11 cellular contexts compared by ENCODE assay signal in the genomic region with DNA sequence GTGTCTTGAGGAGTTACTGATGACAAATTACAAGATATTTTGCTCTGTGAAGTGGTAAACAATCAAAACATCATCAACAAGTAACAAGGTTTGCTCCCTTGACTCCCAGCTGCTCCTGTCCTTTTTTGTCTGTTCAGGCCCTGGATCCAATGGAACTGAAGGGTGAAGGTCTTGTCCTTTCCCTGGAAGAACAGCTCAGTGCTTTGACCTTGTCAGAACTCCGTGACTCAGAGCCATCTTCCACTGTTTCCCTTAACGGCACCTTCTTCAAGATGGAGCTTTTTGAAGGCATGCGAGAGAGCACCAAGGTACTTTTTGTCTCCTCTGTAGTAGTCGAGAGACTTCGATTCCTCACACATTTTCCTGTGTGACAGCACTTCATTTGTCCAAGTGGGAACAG. TPM values are rescaled to one million over a fixed set of nuclear protein-coding genes. Genes with fewer than 3 reads are reported as not detected.
DNase-seq lines count a peak whose midpoint lies in the region; TF ChIP-seq lines count a peak whose summit lies in the region.
"Had no signal": no experiment of that assay in that cellular context is flagged by ENCODE, and none has a peak within 500 bp of the region (broad histone marks: within the 10 kb centered on the region; RNA-seq: fewer than 3 reads in every experiment).

No MANE protein-coding gene starts in this region.

- H3K4me3 Mint-ChIP-seq in activated naive CD8-positive, alpha-beta T cell = no peak overlapping the region
- H3K4me3 Mint-ChIP-seq in activated naive CD8-positive, alpha-beta T cell treated with anti-CD3 and anti-CD28 coated beads for 36 hours = no peak overlapping the region
- peak overlapping the region; percentile 13 for H3K4me3 Mint-ChIP-seq in chondrocyte (ENCODE audit: unreplicated experiment)
- H3K4me3 Mint-ChIP-seq: activated naive CD8-positive, alpha-beta T cell treated with anti-CD3 and anti-CD28 coated beads, Interleukin-2, amount 50 U/mL, for 24 hours had no signal

- DNase-seq in activated naive CD8-positive, alpha-beta T cell treated with anti-CD3 and anti-CD28 coated beads for 36 hours = no peak
- no peak for DNase-seq in chondrocyte (ENCODE audit: low spot score)
- DNase-seq in uterus = no peak
- DNase-seq in NCI-H1092 (lab: John Stamatoyannopoulos, UW) = no peak
- no peak for DNase-seq in NCI-H446 (lab: John Stamatoyannopoulos, UW)
- no peak for DNase-seq in AG08395 (ENCODE audit: low spot score)
- DNase-seq: activated naive CD8-positive, alpha-beta T cell treated with anti-CD3 and anti-CD28 coated beads, Interleukin-2, amount 50 U/mL, for 24 hours; AML-193; SHP77 had no signal

- peak overlapping the region; percentile 54 for H3K27ac Mint-ChIP-seq in activated naive CD8-positive, alpha-beta T cell
- H3K27ac Mint-ChIP-seq in activated naive CD8-positive, alpha-beta T cell treated with anti-CD3 and anti-CD28 coated beads for 36 hours = no peak overlapping the region
- H3K27ac Mint-ChIP-seq in chondrocyte (ENCODE audit: unreplicated experiment) = peak overlapping the region; percentile 96

- no peaks in the 10 kb centered on the region for H3K27me3 Mint-ChIP-seq in activated naive CD8-positive, alpha-beta T cell
- no peaks in the 10 kb centered on the region for H3K27me3 Mint-ChIP-seq in activated naive CD8-positive, alpha-beta T cell treated with anti-CD3 and anti-CD28 coated beads for 36 hours
- no peaks in the 10 kb centered on the region for H3K27me3 Mint-ChIP-seq in chondrocyte (ENCODE audit: low read depth)
- H3K27me3 Mint-ChIP-seq: activated naive CD8-positive, alpha-beta T cell treated with anti-CD3 and anti-CD28 coated beads, Interleukin-2, amount 50 U/mL, for 24 hours had no signal

- peaks cover 60% of the 10 kb centered on the region for H3K36me3 ChIP-seq in mesodermal cell (ENCODE audit: control insufficient read depth, insufficient read depth, low read length)
- no peaks in the 10 kb centered on the region for H3K36me3 ChIP-seq in uterus

- WGBS in mesodermal cell (ENCODE audit: insufficient coverage in 2 of 2), 2 experiments = 88 to 93% methylated on average over 5 of the region's 5 CpGs

- H3K4me3 ChIP-seq in mesodermal cell (ENCODE audit: extremely low read depth, insufficient read depth, low read length, poor library complexity, severe bottlenecking) = no peak overlapping the region
- no peak overlapping the region for H3K4me3 ChIP-seq in uterus

- no peak for TF ChIP-seq CTCF in chondrocyte (IDR thresholded peaks at IDR 0.05)
- no peak for TF ChIP-seq CTCF in uterus (IDR thresholded peaks at IDR 0.05)

- no peaks in the 10 kb centered on the region for H3K27me3 ChIP-seq in uterus

- H3K9me3 ChIP-seq in mesodermal cell (ENCODE audit: control insufficient read depth, low read length) = no peaks in the 10 kb centered on the region
- no peaks in the 10 kb centered on the region for H3K9me3 ChIP-seq in uterus

- no peak for TF ChIP-seq POLR2A in uterus (IDR thresholded peaks at IDR 0.05)

- H3K36me3 Mint-ChIP-seq in activated naive CD8-positive, alpha-beta T cell = peaks cover 44% of the 10 kb centered on the region
- H3K36me3 Mint-ChIP-seq in activated naive CD8-positive, alpha-beta T cell treated with anti-CD3 and anti-CD28 coated beads for 36 hours = peaks cover 67% of the 10 kb centered on the region
- peaks cover 6% of the 10 kb centered on the region for H3K36me3 Mint-ChIP-seq in chondrocyte (ENCODE audit: low read depth)

- H3K9me3 Mint-ChIP-seq in activated naive CD8-positive, alpha-beta T cell (ENCODE audit: low read depth) = no peaks in the 10 kb centered on the region
- no peaks in the 10 kb centered on the region for H3K9me3 Mint-ChIP-seq in activated naive CD8-positive, alpha-beta T cell treated with anti-CD3 and anti-CD28 coated beads for 36 hours
- H3K9me3 Mint-ChIP-seq in chondrocyte (ENCODE audit: low read depth) = no peaks in the 10 kb centered on the region
- H3K9me3 Mint-ChIP-seq: activated naive CD8-positive, alpha-beta T cell treated with anti-CD3 and anti-CD28 coated beads, Interleukin-2, amount 50 U/mL, for 24 hours had no signal

- intact Hi-C loops in uterus (cut with DNase I; ENCODE audit: low total_unique reads) = no loop called here

- H3K4me1 ChIP-seq in mesodermal cell (ENCODE audit: control insufficient read depth, insufficient read depth, low read length, poor library complexity, severe bottlenecking) (peaks cover 27% of the 10 kb centered on the region), uterus (no peaks in the 10 kb centered on the region)

- peaks cover 19% of the 10 kb centered on the region for H3K4me1 Mint-ChIP-seq in activated naive CD8-positive, alpha-beta T cell (ENCODE audit: low read depth)
- peaks cover 17% of the 10 kb centered on the region for H3K4me1 Mint-ChIP-seq in activated naive CD8-positive, alpha-beta T cell treated with anti-CD3 and anti-CD28 coated beads for 36 hours
- peaks cover 50% of the 10 kb centered on the region for H3K4me1 Mint-ChIP-seq in chondrocyte (ENCODE audit: low read depth)

- peak overlapping the region; percentile 96 for H3K27ac ChIP-seq in mesodermal cell (ENCODE audit: low read depth, low read length, severe bottlenecking)
- H3K27ac ChIP-seq in uterus = peak overlapping the region; percentile 80 to 84

RNA-seq across cellular contexts. Expression of a gene that starts 29.0 kb away (rescaled TPM):
- under 1 TPM; 0.48 to 0.60 TPM for total RNA-seq in activated naive CD8-positive, alpha-beta T cell treated with anti-CD3 and anti-CD28 coated beads for 36 hours
- 5.3 to 6.3 TPM (median 6.0 TPM) in 3 replicates for total RNA-seq in chondrocyte
- 7.7 TPM for polyA plus RNA-seq in mesodermal cell (2013, experiment 1 of 2)
- polyA plus RNA-seq in mesodermal cell (2013, experiment 2 of 2) = 7.7 TPM
- total RNA-seq in uterus = 10 to 100 TPM in 1 of 4 donors, 1 to 10 TPM in 3; 2.6 to 16.7 (median 5.5) TPM

RNA-seq across cellular contexts. Expression of a gene that starts 32.5 kb away (rescaled TPM):
- 100 to 1,000 TPM; 118 to 124 TPM for total RNA-seq in activated naive CD8-positive, alpha-beta T cell treated with anti-CD3 and anti-CD28 coated beads for 36 hours
- total RNA-seq in chondrocyte (16.3 to 21.4 TPM (median 16.4 TPM) in 3 replicates), uterus (10 to 100 TPM in 3 of 4 donors, 1 to 10 TPM in 1; 8.2 to 56.4 (median 17.0) TPM)
- 24.4 TPM for polyA plus RNA-seq in mesodermal cell (2013, experiment 1 of 2)
- polyA plus RNA-seq in mesodermal cell (2013, experiment 2 of 2) = 22.7 TPM
